Comparison of ENCODE assay signal across 8 cellular contexts in genomic region chr17:35764123-35764991, GRCh38. TPM values are rescaled to one million over a fixed set of nuclear protein-coding genes. Genes with fewer than 3 reads are reported as not detected.
DNase-seq lines count a peak whose midpoint lies in the region; TF ChIP-seq lines count a peak whose summit lies in the region.

No MANE protein-coding gene starts in this region.

- H2AFZ ChIP-seq in GM23248: peak overlapping the region; percentile 54

- H3K27ac Mint-ChIP-seq in activated T-helper 2 cell treated with anti-CD3 and anti-CD28 coated beads, Interferon-gamma antibody, Interleukin-2, Interleukin-4, amounts not matched to agents 10 μg/mL and 5 μg/mL and 100 μg/mL, durations not matched to agents 14 hours and 24 hours and 36 hours: peak overlapping the region; percentile 62
- H3K27ac Mint-ChIP-seq in nephron: peak overlapping the region in 2 of 3 experiments; percentile 30 to 87

- H3K79me2 ChIP-seq in GM23248 (ENCODE audit: insufficient read depth): no peaks in the 10 kb centered on the region

- peak overlapping the region; percentile 69 for H3K4me3 ChIP-seq in GM23248
- peak overlapping the region; percentile 40 for H3K4me3 ChIP-seq in fibroblast of pulmonary artery (replicated peaks; ENCODE audit: low read depth, low read length)

- H3K4me1 Mint-ChIP-seq in activated T-helper 2 cell treated with anti-CD3 and anti-CD28 coated beads, Interferon-gamma antibody, Interleukin-2, Interleukin-4, amounts not matched to agents 10 μg/mL and 5 μg/mL and 100 μg/mL, durations not matched to agents 14 hours and 24 hours and 36 hours (ENCODE audit: low read depth): peaks cover 8% of the 10 kb centered on the region
- H3K4me1 Mint-ChIP-seq in nephron: peaks cover 30% of the 10 kb centered on the region

- peaks cover 5% of the 10 kb centered on the region for H3K27me3 Mint-ChIP-seq in activated T-helper 2 cell treated with anti-CD3 and anti-CD28 coated beads, Interferon-gamma antibody, Interleukin-2, Interleukin-4, amounts not matched to agents 10 μg/mL and 5 μg/mL and 100 μg/mL, durations not matched to agents 14 hours and 24 hours and 36 hours (ENCODE audit: low read depth)
- H3K27me3 Mint-ChIP-seq in nephron (ENCODE audit: low read depth): peaks cover 18% of the 10 kb centered on the region

- H3K36me3 Mint-ChIP-seq in activated T-helper 2 cell treated with anti-CD3 and anti-CD28 coated beads, Interferon-gamma antibody, Interleukin-2, Interleukin-4, amounts not matched to agents 10 μg/mL and 5 μg/mL and 100 μg/mL, durations not matched to agents 14 hours and 24 hours and 36 hours (ENCODE audit: low read depth): no peaks in the 10 kb centered on the region
- H3K36me3 Mint-ChIP-seq in nephron (ENCODE audit: low read depth): no peaks in the 10 kb centered on the region

- H3K9me3 ChIP-seq in GM23248 (ENCODE audit: low read depth): no peaks in the 10 kb centered on the region

- peak overlapping the region; percentile 48; the same call in 1 of the 2 replicates for H3K9ac ChIP-seq in GM23248

- no peaks in the 10 kb centered on the region for H3K9me3 Mint-ChIP-seq in activated T-helper 2 cell treated with anti-CD3 and anti-CD28 coated beads, Interferon-gamma antibody, Interleukin-2, Interleukin-4, amounts not matched to agents 10 μg/mL and 5 μg/mL and 100 μg/mL, durations not matched to agents 14 hours and 24 hours and 36 hours
- H3K9me3 Mint-ChIP-seq in nephron: no peaks in the 10 kb centered on the region

- peaks cover 7% of the 10 kb centered on the region; the same call in 1 of the 2 replicates for H3K27me3 ChIP-seq in GM23248 (replicated peaks; ENCODE audit: insufficient read depth)

- 6 to 7% methylated on average over 47 to 56 of the region's 75 CpGs for WGBS in GM23248 (ENCODE audit: low coverage in 1 of 2, low lambda C conversion rate in 2 of 2, missing lambda C conversion rate in 2 of 2), 2 experiments

- peak; percentile 93 for TF ChIP-seq CTCF in LNCAP (IDR thresholded peaks at IDR 0.05)
- peak; percentile 65 for TF ChIP-seq CTCF in fibroblast of pulmonary artery (IDR thresholded peaks at IDR 0.05; ENCODE audit: low read length, missing control alignments)
- peak; percentile 91 to 95 (median 94) for TF ChIP-seq CTCF in nephron (IDR thresholded peaks at IDR 0.05; ENCODE audit: unreplicated experiment in 3 of 3)

- no peaks in the 10 kb centered on the region for H3K4me1 ChIP-seq in GM23248 (ENCODE audit: insufficient read depth)

- no peak overlapping the region for H3K27ac ChIP-seq in GM23248

- intact Hi-C loops in activated T-helper 2 cell treated with anti-CD3 and anti-CD28 coated beads, Interferon-gamma antibody, Interleukin-2, Interleukin-4, amounts not matched to agents 10 μg/mL and 5 μg/mL and 100 μg/mL, durations not matched to agents 14 hours and 24 hours and 36 hours (cut with micrococcal nuclease): loop anchor here (1.0 kb wide), 2 partner anchors 40 to 45 kb away; partner anchors contain the start of gene TAF15

- in situ Hi-C loops in GM23248 (cut with MboI): no loop called here

- peak overlapping the region; percentile 87 for H3K4me2 ChIP-seq in GM23248 (ENCODE audit: unreplicated experiment)

- no peaks in the 10 kb centered on the region for H3K36me3 ChIP-seq in GM23248 (ENCODE audit: low read depth)

- H4K20me1 ChIP-seq in GM23248 (ENCODE audit: insufficient read depth): no peaks in the 10 kb centered on the region

- H3K4me3 Mint-ChIP-seq in activated T-helper 2 cell treated with anti-CD3 and anti-CD28 coated beads, Interferon-gamma antibody, Interleukin-2, Interleukin-4, amounts not matched to agents 10 μg/mL and 5 μg/mL and 100 μg/mL, durations not matched to agents 14 hours and 24 hours and 36 hours (ENCODE audit: low read depth): peak overlapping the region; percentile 86
- H3K4me3 Mint-ChIP-seq in nephron: peak overlapping the region; percentile 88 to 90 (median 90)

- no peaks in the 10 kb centered on the region for H3K9me2 ChIP-seq in GM23248 (ENCODE audit: insufficient read depth)

- DNase-seq in DMS79 (lab: John Stamatoyannopoulos, UW): peak; percentile 74
- peak; percentile 91 for DNase-seq in GM23248
- peak; percentile 74 for DNase-seq in RPMI7951 (ENCODE audit: low read depth)
- peak; percentile 81 for DNase-seq in activated T-helper 2 cell treated with anti-CD3 and anti-CD28 coated beads, Interferon-gamma antibody, Interleukin-2, Interleukin-4, amounts not matched to agents 10 μg/mL and 5 μg/mL and 100 μg/mL, durations not matched to agents 14 hours and 24 hours and 36 hours (ENCODE audit: low spot score)
- DNase-seq in fibroblast of pulmonary artery (ENCODE audit: low read depth): peak; percentile 86
- DNase-seq in stimulated activated naive CD4-positive, alpha-beta T cell treated with Interleukin-2 at 50 U/mL for 16 hours (lab: John Stamatoyannopoulos, UW): peak; percentile 82

- H3F3A ChIP-seq in GM23248 (ENCODE audit: insufficient read depth): no peaks in the 10 kb centered on the region

RNA-seq across cellular contexts. Expression of gene C17orf50, which starts 3.7 kb away (rescaled TPM):
- total RNA-seq in GM23248 (2014; rRNA removed; shearing (Covaris generic)): not detected in 2 replicates
- polyA plus RNA-seq in GM23248 (2016; fragmentation: Nextera tagmentation; extraction: Ambion mirVana): not detected in 2 replicates
- not detected in 2 replicates for total RNA-seq in RPMI7951 (2014; rRNA removed; shearing (Covaris generic))
- not detected in 2 replicates for total RNA-seq in activated T-helper 2 cell treated with anti-CD3 and anti-CD28 coated beads, Interferon-gamma antibody, Interleukin-2, Interleukin-4, amounts not matched to agents 10 μg/mL and 5 μg/mL and 100 μg/mL, durations not matched to agents 14 hours and 24 hours and 36 hours

RNA-seq across cellular contexts. Expression of gene GAS2L2, which starts 11.3 kb away (rescaled TPM):
- total RNA-seq in GM23248 (2014; rRNA removed; shearing (Covaris generic)): not detected in 2 replicates
- 0.06 TPM in 1 of 2 replicates, not detected in the other for polyA plus RNA-seq in GM23248 (2016; fragmentation: Nextera tagmentation; extraction: Ambion mirVana)
- not detected in 2 replicates for total RNA-seq in RPMI7951 (2014; rRNA removed; shearing (Covaris generic))
- total RNA-seq in activated T-helper 2 cell treated with anti-CD3 and anti-CD28 coated beads, Interferon-gamma antibody, Interleukin-2, Interleukin-4, amounts not matched to agents 10 μg/mL and 5 μg/mL and 100 μg/mL, durations not matched to agents 14 hours and 24 hours and 36 hours: not detected in 2 replicates

RNA-seq across cellular contexts. Expression of gene MMP28, which starts 31.1 kb away (rescaled TPM):
- total RNA-seq in GM23248 (2014; rRNA removed; shearing (Covaris generic)): not detected in 2 replicates
- polyA plus RNA-seq in GM23248 (2016; fragmentation: Nextera tagmentation; extraction: Ambion mirVana): 0.25 TPM in 1 of 2 replicates, not detected in the other
- total RNA-seq in RPMI7951 (2014; rRNA removed; shearing (Covaris generic)): not detected in 2 replicates
- not detected in 2 replicates for total RNA-seq in activated T-helper 2 cell treated with anti-CD3 and anti-CD28 coated beads, Interferon-gamma antibody, Interleukin-2, Interleukin-4, amounts not matched to agents 10 μg/mL and 5 μg/mL and 100 μg/mL, durations not matched to agents 14 hours and 24 hours and 36 hours

RNA-seq across cellular contexts. Expression of gene RASL10B, which starts 32.9 kb away (rescaled TPM):
- 0.54 and 0.76 TPM in 2 replicates for total RNA-seq in GM23248 (2014; rRNA removed; shearing (Covaris generic))
- 0.08 and 0.11 TPM in 2 replicates for polyA plus RNA-seq in GM23248 (2016; fragmentation: Nextera tagmentation; extraction: Ambion mirVana)
- 1.1 and 1.6 TPM in 2 replicates for total RNA-seq in RPMI7951 (2014; rRNA removed; shearing (Covaris generic))
- 0.94 and 1.2 TPM in 2 replicates for total RNA-seq in activated T-helper 2 cell treated with anti-CD3 and anti-CD28 coated beads, Interferon-gamma antibody, Interleukin-2, Interleukin-4, amounts not matched to agents 10 μg/mL and 5 μg/mL and 100 μg/mL, durations not matched to agents 14 hours and 24 hours and 36 hours

RNA-seq across cellular contexts. Expression of gene TAF15, which starts 44.9 kb away (rescaled TPM):
- total RNA-seq in GM23248 (2014; rRNA removed; shearing (Covaris generic)): 27.5 and 39.3 TPM in 2 replicates
- polyA plus RNA-seq in GM23248 (2016; fragmentation: Nextera tagmentation; extraction: Ambion mirVana): 7.0 and 9.2 TPM in 2 replicates
- total RNA-seq in RPMI7951 (2014; rRNA removed; shearing (Covaris generic)): 14.0 and 15.3 TPM in 2 replicates
- total RNA-seq in activated T-helper 2 cell treated with anti-CD3 and anti-CD28 coated beads, Interferon-gamma antibody, Interleukin-2, Interleukin-4, amounts not matched to agents 10 μg/mL and 5 μg/mL and 100 μg/mL, durations not matched to agents 14 hours and 24 hours and 36 hours: 315 and 321 TPM in 2 replicates
